Comparison of ENCODE assay signal across 8 cellular contexts in the genomic region with DNA sequence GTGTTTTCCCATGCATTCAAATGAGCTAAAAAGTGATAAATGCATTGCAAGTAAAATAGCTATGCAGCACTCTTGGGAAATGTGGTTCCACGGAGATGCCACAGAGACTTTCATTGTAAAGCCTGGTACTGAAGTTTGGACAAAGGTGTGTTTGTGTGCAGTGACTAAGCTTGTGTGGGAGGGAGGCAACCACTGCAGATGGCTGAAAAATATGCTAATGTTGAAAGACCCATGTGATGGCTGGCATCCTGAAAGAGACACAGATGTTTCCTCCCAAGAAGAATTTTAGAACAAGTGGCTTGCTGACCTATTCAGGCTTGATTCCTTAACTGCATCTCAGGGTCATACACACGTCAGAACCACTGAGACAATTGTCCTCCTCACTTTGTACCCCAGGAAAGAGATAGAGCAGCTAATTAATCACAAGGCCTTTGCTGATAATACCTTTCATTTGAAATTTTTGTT.
A peak's percentile ranks its signal among the peaks of the same experiment; 100 is the strongest.
DNase-seq lines count a peak whose midpoint lies in the region; ATAC-seq and TF ChIP-seq lines count a peak whose summit lies in the region.

No MANE protein-coding gene starts in this region.

- H3K27ac ChIP-seq in gastrocnemius medialis (no peak overlapping the region), testis (no peak overlapping the region)

- intact Hi-C loops in gastrocnemius medialis (cut with DNase I; ENCODE audit: low total_unique reads): no loop called here
- intact Hi-C loops in testis (cut with DNase I; ENCODE audit: low total_unique reads): no loop called here

- TF ChIP-seq POLR2A in GM18505 (IDR thresholded peaks at IDR 0.05; ENCODE audit: borderline replicate concordance, extremely low read depth, insufficient read depth, insufficient read length) (no peak), gastrocnemius medialis (IDR thresholded peaks at IDR 0.05) (no peak), testis (IDR thresholded peaks at IDR 0.05) (no peak)

- no peaks in the 10 kb centered on the region for H3K27me3 ChIP-seq in gastrocnemius medialis
- no peaks in the 10 kb centered on the region for H3K27me3 ChIP-seq in testis

- H3K36me3 ChIP-seq in gastrocnemius medialis (no peaks in the 10 kb centered on the region), testis (ENCODE audit: low read depth, missing control alignments) (no peaks in the 10 kb centered on the region)

- H3K4me1 ChIP-seq in gastrocnemius medialis (no peaks in the 10 kb centered on the region), testis (no peaks in the 10 kb centered on the region)

- H3K4me3 ChIP-seq in choroid plexus epithelial cell (ENCODE audit: low read depth, low read length) (no peak overlapping the region), gastrocnemius medialis (no peak overlapping the region), testis (no peak overlapping the region)

- peak; percentile 85 for ATAC-seq in GM18505 (IDR thresholded peaks at IDR 0.05; ENCODE audit: unreplicated experiment)
- peak; percentile 85 for ATAC-seq in HG02642 (IDR thresholded peaks at IDR 0.05; ENCODE audit: poor library complexity, unreplicated experiment)
- ATAC-seq in gastrocnemius medialis: no peak

- in situ Hi-C loops in gastrocnemius medialis (cut with MboI; ENCODE audit: low sequenced_read_pairs in 4 of 4): no loop called here

- H3K9me3 ChIP-seq in gastrocnemius medialis: no peaks in the 10 kb centered on the region
- no peaks in the 10 kb centered on the region for H3K9me3 ChIP-seq in testis

- DNase-seq in RPMI8226 (peak; percentile 26), choroid plexus epithelial cell (ENCODE audit: low read depth) (peak; percentile 31), gastrocnemius medialis (no peak), testis (no peak), HCEC 1CT (no peak)
- peak in 2 of 3 experiments; percentile 39 to 43 for DNase-seq in stimulated activated CD4-positive, alpha-beta T cell treated with anti-CD3 and anti-CD28 coated beads, TNF-alpha, amount 100 ng/mL, for 24 hours (ENCODE audit: low read depth in 3 of 3)

- TF ChIP-seq CTCF in choroid plexus epithelial cell (conservative IDR thresholded peaks at IDR 0.05; ENCODE audit: low read depth, low read length) (no peak), gastrocnemius medialis (IDR thresholded peaks at IDR 0.05 in 4 of 5, conservative IDR thresholded peaks at IDR 0.05 in 1 of 5) (no peak), testis (IDR thresholded peaks at IDR 0.05) (no peak)

- WGBS in testis, 2 donors: 36 to 49% methylated on average over 2 of the region's 2 CpGs

Comparison
In these comparisons a context has a peak if more than half of its experiments do, and no peak if none do; other contexts are left out.
1. ATAC-seq: peak in GM18505 (single experiment) and HG02642 (single experiment); none in gastrocnemius medialis (0 of 2).
2. DNase-seq: peak in RPMI8226 (single experiment), choroid plexus epithelial cell (single experiment) and stimulated activated CD4-positive, alpha-beta T cell treated with anti-CD3 and anti-CD28 coated beads, TNF-alpha, amount 100 ng/mL, for 24 hours (2 of 3); none in gastrocnemius medialis (0 of 2), testis (single experiment) and HCEC 1CT (single experiment).